ENCODE assay signal across 29 cellular contexts in genomic region chr21:35423694-35424093, GRCh38.
A peak's percentile ranks its signal among the peaks of the same experiment; 100 is the strongest.
DNase-seq lines count a peak whose midpoint lies in the region; ATAC-seq and TF ChIP-seq lines count a peak whose summit lies in the region.
"Had no signal": no experiment of that assay in that cellular context is flagged by ENCODE, and none has a peak within 500 bp of the region (broad histone marks: within the 10 kb centered on the region; RNA-seq: fewer than 3 reads in every experiment).

No MANE protein-coding gene starts in this region.

- H3K4me3 ChIP-seq in epithelial cell of esophagus (ENCODE audit: low read length) (no peak overlapping the region), right lobe of liver (no peak overlapping the region)
- H3K4me3 ChIP-seq: testis, uterus had no signal

- peaks cover 20% of the 10 kb centered on the region for H3K4me1 Mint-ChIP-seq in activated T-helper 2 cell treated with anti-CD3 and anti-CD28 coated beads, Interferon-gamma antibody, Interleukin-2, Interleukin-4, amounts not matched to agents 10 μg/mL and 5 μg/mL and 100 μg/mL, durations not matched to agents 14 hours and 24 hours and 36 hours (ENCODE audit: low read depth)

- H3K27ac ChIP-seq in right lobe of liver = no peak overlapping the region
- H3K27ac ChIP-seq: brain microvascular endothelial cell, testis, uterus had no signal

- H3K27ac Mint-ChIP-seq in activated T-helper 2 cell treated with anti-CD3 and anti-CD28 coated beads, Interferon-gamma antibody, Interleukin-2, Interleukin-4, amounts not matched to agents 10 μg/mL and 5 μg/mL and 100 μg/mL, durations not matched to agents 14 hours and 24 hours and 36 hours = no peak overlapping the region
- H3K27ac Mint-ChIP-seq: activated CD8-positive, alpha-beta T cell treated with anti-CD3 and anti-CD28 coated beads for 36 hours; CD4-positive, CD25-positive, alpha-beta regulatory T cell; endodermal cell; IgD-negative memory B cell; natural killer cell had no signal

- intact Hi-C loops in right lobe of liver (cut with DNase I) = no loop called here
- intact Hi-C loops in activated T-helper 2 cell treated with anti-CD3 and anti-CD28 coated beads, Interferon-gamma antibody, Interleukin-2, Interleukin-4, amounts not matched to agents 10 μg/mL and 5 μg/mL and 100 μg/mL, durations not matched to agents 14 hours and 24 hours and 36 hours (cut with micrococcal nuclease) = no loop called here

- H3K27me3 ChIP-seq in right lobe of liver = peaks cover 0 to 3% of the 10 kb centered on the region in 2 donors
- H3K27me3 ChIP-seq: brain microvascular endothelial cell, testis had no signal

- peaks cover 7% of the 10 kb centered on the region for H3K36me3 Mint-ChIP-seq in activated T-helper 2 cell treated with anti-CD3 and anti-CD28 coated beads, Interferon-gamma antibody, Interleukin-2, Interleukin-4, amounts not matched to agents 10 μg/mL and 5 μg/mL and 100 μg/mL, durations not matched to agents 14 hours and 24 hours and 36 hours (ENCODE audit: low read depth)
- H3K36me3 Mint-ChIP-seq: natural killer cell had no signal

- no peaks in the 10 kb centered on the region for H3K4me1 ChIP-seq in right lobe of liver
- H3K4me1 ChIP-seq: uterus had no signal

- H3K9me3 ChIP-seq in right lobe of liver = no peaks in the 10 kb centered on the region
- H3K9me3 ChIP-seq: testis, uterus had no signal

- peaks cover 22% of the 10 kb centered on the region for H3K9me3 Mint-ChIP-seq in activated T-helper 2 cell treated with anti-CD3 and anti-CD28 coated beads, Interferon-gamma antibody, Interleukin-2, Interleukin-4, amounts not matched to agents 10 μg/mL and 5 μg/mL and 100 μg/mL, durations not matched to agents 14 hours and 24 hours and 36 hours

- peaks cover 3% of the 10 kb centered on the region for H3K27me3 Mint-ChIP-seq in activated T-helper 2 cell treated with anti-CD3 and anti-CD28 coated beads, Interferon-gamma antibody, Interleukin-2, Interleukin-4, amounts not matched to agents 10 μg/mL and 5 μg/mL and 100 μg/mL, durations not matched to agents 14 hours and 24 hours and 36 hours (ENCODE audit: low read depth)

- TF ChIP-seq CTCF in epithelial cell of esophagus (IDR thresholded peaks at IDR 0.05; ENCODE audit: insufficient read depth, low read depth, low read length, missing control alignments) (no peak), right lobe of liver (IDR thresholded peaks at IDR 0.05) (no peak)

- TF ChIP-seq POLR2A in right lobe of liver (IDR thresholded peaks at IDR 0.05) = no peak

- H3K4me3 Mint-ChIP-seq in activated T-helper 2 cell treated with anti-CD3 and anti-CD28 coated beads, Interferon-gamma antibody, Interleukin-2, Interleukin-4, amounts not matched to agents 10 μg/mL and 5 μg/mL and 100 μg/mL, durations not matched to agents 14 hours and 24 hours and 36 hours (ENCODE audit: low read depth) = no peak overlapping the region
- H3K4me3 Mint-ChIP-seq: activated CD8-positive, alpha-beta T cell treated with anti-CD3 and anti-CD28 coated beads for 36 hours; CD4-positive, CD25-positive, alpha-beta regulatory T cell; endodermal cell; IgD-negative memory B cell; natural killer cell had no signal

- 50% methylated on average over 1 of the region's 1 CpG for WGBS in right lobe of liver (ENCODE audit: insufficient coverage, low coverage, low lambda C conversion rate, missing lambda C conversion rate)

- peak; percentile 33 for DNase-seq in AG08395 (ENCODE audit: low spot score)
- peak; percentile 51 for DNase-seq in HCEC 1CT
- DNase-seq in epithelial cell of esophagus (ENCODE audit: low read depth) = peak; percentile 41
- peak; percentile 17 for DNase-seq in hepatic stellate cell (ENCODE audit: low spot score)
- no peak for DNase-seq in right lobe of liver
- no peak for DNase-seq in activated CD4-positive, alpha-beta T cell treated with anti-CD3 and anti-CD28 coated beads for 4 hours
- DNase-seq in NCI-H345 treated with DMSO at 0.1 percent for 48 hours (lab: John Stamatoyannopoulos, UW; ENCODE audit: unreplicated experiment) = no peak
- no peak for DNase-seq in activated T-helper 2 cell treated with anti-CD3 and anti-CD28 coated beads, Interferon-gamma antibody, Interleukin-2, Interleukin-4, amounts not matched to agents 10 μg/mL and 5 μg/mL and 100 μg/mL, durations not matched to agents 14 hours and 24 hours and 36 hours (ENCODE audit: low spot score)
- DNase-seq: activated CD4-positive, CD25-positive, alpha-beta regulatory T cell; activated CD8-positive, alpha-beta T cell treated with anti-CD3 and anti-CD28 coated beads for 36 hours; activated effector memory CD4-positive, alpha-beta T cell treated with anti-CD3 and anti-CD28 coated beads, Interleukin-2, amount 50 U/mL, for 16 hours; brain microvascular endothelial cell; CD4-positive, CD25-positive, alpha-beta regulatory T cell; cortex of kidney; endodermal cell; midbrain; natural killer cell; NCI-H2107; NCI-H510A treated with DMSO at 0.1 percent for 48 hours; PC-3; retina; SIG-M5; stimulated activated CD4-positive, alpha-beta T cell treated with anti-CD3 and anti-CD28 coated beads, Interleukin-12 subunit alpha, Interleukin-12 subunit beta, amount 100 ng/mL, for 4 hours; stimulated activated CD4-positive, alpha-beta T cell treated with anti-CD3 and anti-CD28 coated beads, Interleukin-4, amount 100 ng/mL, for 4 hours; stimulated activated naive CD4-positive, alpha-beta T cell; testis; uterus had no signal

- no peaks in the 10 kb centered on the region for H3K36me3 ChIP-seq in right lobe of liver
- H3K36me3 ChIP-seq: brain microvascular endothelial cell, uterus had no signal

- ATAC-seq in right lobe of liver = no peak
- ATAC-seq: activated CD8-positive, alpha-beta T cell treated with anti-CD3 and anti-CD28 coated beads for 36 hours; left lobe of liver; natural killer cell; PC-3 had no signal

Comparison
In these comparisons a context has a peak if more than half of its experiments do, and no peak if none do; other contexts are left out.
1. DNase-seq: peak in AG08395 (single experiment), HCEC 1CT (single experiment), epithelial cell of esophagus (single experiment) and hepatic stellate cell (single experiment); none in right lobe of liver (0 of 3), activated CD4-positive, alpha-beta T cell treated with anti-CD3 and anti-CD28 coated beads for 4 hours (0 of 2), NCI-H345 treated with DMSO at 0.1 percent for 48 hours (single experiment) and activated T-helper 2 cell treated with anti-CD3 and anti-CD28 coated beads, Interferon-gamma antibody, Interleukin-2, Interleukin-4, amounts not matched to agents 10 μg/mL and 5 μg/mL and 100 μg/mL, durations not matched to agents 14 hours and 24 hours and 36 hours (single experiment).